Comparison of ENCODE assay signal across 20 cellular contexts in genomic region chr4:118396881-118397666, GRCh38. TPM values are rescaled to one million over a fixed set of nuclear protein-coding genes. Genes with fewer than 3 reads are reported as not detected.
DNase-seq lines count a peak whose midpoint lies in the region; ATAC-seq and TF ChIP-seq lines count a peak whose summit lies in the region.
"Had no signal": no experiment of that assay in that cellular context is flagged by ENCODE, and none has a peak within 500 bp of the region (broad histone marks: within the 10 kb centered on the region; RNA-seq: fewer than 3 reads in every experiment).

No MANE protein-coding gene starts in this region.

- H3K27ac ChIP-seq in GM23338 (ENCODE audit: low read depth): no peak overlapping the region
- H3K27ac ChIP-seq: esophagus squamous epithelium, stomach, VCaP had no signal

- H3F3A ChIP-seq in GM23338 (replicated peaks; ENCODE audit: low read depth): no peaks in the 10 kb centered on the region

- H3K9me2 ChIP-seq in GM23338 (ENCODE audit: insufficient read depth): no peaks in the 10 kb centered on the region

- peaks cover 2% of the 10 kb centered on the region for H3K27me3 Mint-ChIP-seq in GM23338 (ENCODE audit: insufficient read depth, low read depth, poor library complexity)
- H3K27me3 Mint-ChIP-seq in osteocyte (ENCODE audit: unreplicated experiment): no peaks in the 10 kb centered on the region
- H3K27me3 Mint-ChIP-seq: dendritic cell treated with granulocyte-macrophage colony-stimulating factor and Interleukin-4, amounts not matched to agents 40 ng/mL and 50 ng/mL, for 4 days had no signal

- H3K4me3 Mint-ChIP-seq in GM23338 (no peak overlapping the region), osteocyte (ENCODE audit: unreplicated experiment) (no peak overlapping the region)
- H3K4me3 Mint-ChIP-seq: dendritic cell treated with granulocyte-macrophage colony-stimulating factor and Interleukin-4, amounts not matched to agents 40 ng/mL and 50 ng/mL, for 4 days had no signal

- no peaks in the 10 kb centered on the region for H3K79me2 ChIP-seq in GM23338 (replicated peaks; ENCODE audit: insufficient read depth)

- no peaks in the 10 kb centered on the region for H4K20me1 ChIP-seq in GM23338 (replicated peaks; ENCODE audit: insufficient read depth)
- H4K20me1 ChIP-seq: BLaER1 treated with 17β-estradiol and CSF1 and Interleukin-3, amounts not matched to agents 10 nM and 100 nM had no signal

- no peaks in the 10 kb centered on the region for H3K27me3 ChIP-seq in GM23338 (ENCODE audit: insufficient read depth)
- H3K27me3 ChIP-seq: BLaER1 treated with 17β-estradiol and CSF1 and Interleukin-3, amounts not matched to agents 10 nM and 100 nM; esophagus squamous epithelium had no signal

- no peaks in the 10 kb centered on the region for H3K36me3 Mint-ChIP-seq in GM23338 (ENCODE audit: low read depth)
- H3K36me3 Mint-ChIP-seq in osteocyte (ENCODE audit: unreplicated experiment): no peaks in the 10 kb centered on the region

- TF ChIP-seq CTCF in GM23338 (conservative IDR thresholded peaks at IDR 0.05; ENCODE audit: low read depth in 2 of 2) (no peak), epithelial cell of esophagus (IDR thresholded peaks at IDR 0.05; ENCODE audit: insufficient read depth, low read depth, low read length, missing control alignments) (no peak), osteocyte (IDR thresholded peaks at IDR 0.05) (no peak)

- DNase-seq in GM23338 (ENCODE audit: low spot score) (peak; percentile 12), NCI-H1105 (lab: John Stamatoyannopoulos, UW) (peak; percentile 35), epithelial cell of esophagus (ENCODE audit: low read depth) (peak; percentile 85), osteocyte (ENCODE audit: extremely low spot score, unreplicated experiment) (no peak), NCI-H2029 treated with DMSO at 0.1 percent for 48 hours (lab: John Stamatoyannopoulos, UW) (no peak), NCI-H1436 treated with DMSO at 0.1 percent for 48 hours (lab: John Stamatoyannopoulos, UW) (no peak)
- DNase-seq: activated gamma-delta T cell, aorta, EL, esophagus squamous epithelium, hippocampal formation, MV-4-11, NCI-H226, PC-3, stomach had no signal

- H3K4me1 Mint-ChIP-seq in GM23338 (peaks cover 49% of the 10 kb centered on the region), osteocyte (ENCODE audit: unreplicated experiment) (peaks cover 15% of the 10 kb centered on the region)

- H3K27ac Mint-ChIP-seq in GM23338: no peak overlapping the region
- peak overlapping the region; percentile 67 for H3K27ac Mint-ChIP-seq in osteocyte (ENCODE audit: unreplicated experiment)
- H3K27ac Mint-ChIP-seq: dendritic cell treated with granulocyte-macrophage colony-stimulating factor and Interleukin-4, amounts not matched to agents 40 ng/mL and 50 ng/mL, for 4 days had no signal

- peaks cover 4% of the 10 kb centered on the region; the same call in 2 of the 3 replicates for H3K9me3 Mint-ChIP-seq in GM23338
- H3K9me3 Mint-ChIP-seq in osteocyte (ENCODE audit: unreplicated experiment): peaks cover 3% of the 10 kb centered on the region

- no peak for ATAC-seq in GM23338
- no peak for ATAC-seq in GM19397 (IDR thresholded peaks at IDR 0.05; ENCODE audit: unreplicated experiment)
- ATAC-seq: left lobe of liver, PC-3 had no signal

- H3K4me3 ChIP-seq in GM23338: no peak overlapping the region
- no peak overlapping the region for H3K4me3 ChIP-seq in epithelial cell of esophagus (ENCODE audit: low read length)
- H3K4me3 ChIP-seq: BLaER1 treated with 17β-estradiol and CSF1 and Interleukin-3, amounts not matched to agents 10 nM and 100 nM; esophagus squamous epithelium; stomach had no signal

- H3K4me1 ChIP-seq in GM23338 (ENCODE audit: insufficient read depth): peaks cover 50% of the 10 kb centered on the region
- H3K4me1 ChIP-seq: stomach had no signal

- 0 out of 2 replicates have a peak overlapping the region, but pooled peaks have one; percentile 12 for H3K4me2 ChIP-seq in GM23338

- peak overlapping the region; percentile 60; the same call in 1 of the 2 replicates for H2AFZ ChIP-seq in GM23338

- no peaks in the 10 kb centered on the region for H3K36me3 ChIP-seq in GM23338 (ENCODE audit: insufficient read depth)
- H3K36me3 ChIP-seq: BLaER1 treated with 17β-estradiol and CSF1 and Interleukin-3, amounts not matched to agents 10 nM and 100 nM; esophagus squamous epithelium; stomach had no signal

TF ChIP-seq in GM23338, 12 proteins besides CTCF, POLR2A, EP300 and RAD21 (continues in another document):
- TF ChIP-seq ZNF331 (CRISPR knock-in tag; IDR thresholded peaks at IDR 0.05; ENCODE audit: low read depth) (no peak), CREB1 (CRISPR knock-in tag; IDR thresholded peaks at IDR 0.05; ENCODE audit: low read depth) (no peak), EZH2phosphoT487 (IDR thresholded peaks at IDR 0.05; ENCODE audit: unreplicated experiment) (no peak), ZNF114 (CRISPR knock-in tag; IDR thresholded peaks at IDR 0.05) (no peak), POLR2AphosphoS5 (IDR thresholded peaks at IDR 0.05; ENCODE audit: low read depth) (no peak), NANOG (IDR thresholded peaks at IDR 0.05; ENCODE audit: borderline replicate concordance) (no peak), ETS1 (IDR thresholded peaks at IDR 0.05) (no peak), EZH2 (IDR thresholded peaks at IDR 0.05; ENCODE audit: low read depth, unreplicated experiment) (no peak), STAT1 (IDR thresholded peaks at IDR 0.05; ENCODE audit: unreplicated experiment) (no peak), ZNF462 (CRISPR knock-in tag; IDR thresholded peaks at IDR 0.05) (no peak)

RNA-seq across cellular contexts. Expression of gene PRSS12, which starts 44.3 kb away (rescaled TPM):
- total RNA-seq in GM23338 (2014; rRNA removed; shearing (Covaris generic)): 7.5 and 12.9 TPM in 2 replicates
- 4.1 and 5.5 TPM in 2 replicates for polyA plus RNA-seq in GM23338 (2016; fragmentation: Nextera tagmentation; extraction: Ambion mirVana)
- total RNA-seq in osteocyte: 15.3 and 19.2 TPM in 2 replicates

Comparison
In these comparisons a context has a peak if more than half of its experiments do, and no peak if none do; other contexts are left out.
1. DNase-seq: peak in GM23338 (single experiment), NCI-H1105 (single experiment) and epithelial cell of esophagus (single experiment); none in osteocyte (single experiment), NCI-H2029 treated with DMSO at 0.1 percent for 48 hours (single experiment) and NCI-H1436 treated with DMSO at 0.1 percent for 48 hours (single experiment).